In genomic region chr15:33587773-33588172, GRCh38 we compare ENCODE assay signal across 18 cellular contexts.
DNase-seq lines count a peak whose midpoint lies in the region; ATAC-seq and TF ChIP-seq lines count a peak whose summit lies in the region.
"Had no signal": no experiment of that assay in that cellular context is flagged by ENCODE, and none has a peak within 500 bp of the region (broad histone marks: within the 10 kb centered on the region; RNA-seq: fewer than 3 reads in every experiment).

No MANE protein-coding gene starts in this region.

- H3K27me3 Mint-ChIP-seq in WTC11 (ENCODE audit: low read depth) (no peaks in the 10 kb centered on the region), natural killer cell (ENCODE audit: low read depth in 2 of 2) (peaks cover 3 to 8% of the 10 kb centered on the region in 2 donors)
- H3K27me3 Mint-ChIP-seq: activated CD4-positive, alpha-beta T cell treated with anti-CD3 and anti-CD28 coated beads, Interleukin-2, amount 10 ng/mL, durations not matched to agents 7 days and 5 days had no signal

- peaks cover 21% of the 10 kb centered on the region for H3K9me3 Mint-ChIP-seq in WTC11
- peaks cover 0 to 2% of the 10 kb centered on the region in 2 donors for H3K9me3 Mint-ChIP-seq in natural killer cell
- H3K9me3 Mint-ChIP-seq: activated CD4-positive, alpha-beta T cell treated with anti-CD3 and anti-CD28 coated beads, Interleukin-2, amount 10 ng/mL, durations not matched to agents 7 days and 5 days; CD8-positive, alpha-beta T cell had no signal

- no peak overlapping the region for H3K4me3 Mint-ChIP-seq in WTC11
- H3K4me3 Mint-ChIP-seq in natural killer cell, result no peak overlapping the region
- H3K4me3 Mint-ChIP-seq: activated CD4-positive, alpha-beta T cell treated with anti-CD3 and anti-CD28 coated beads, Interleukin-2, amount 10 ng/mL, durations not matched to agents 7 days and 5 days; CD8-positive, alpha-beta T cell had no signal

- intact Hi-C loops in natural killer cell (cut with micrococcal nuclease), result no loop called here

- H3K4me1 Mint-ChIP-seq in WTC11 (peaks cover 62% of the 10 kb centered on the region), natural killer cell (no peaks in the 10 kb centered on the region)
- H3K4me1 Mint-ChIP-seq: activated CD4-positive, alpha-beta T cell treated with anti-CD3 and anti-CD28 coated beads, Interleukin-2, amount 10 ng/mL, durations not matched to agents 7 days and 5 days had no signal

- POLR2A ChIA-PET in WTC11 (lab: Charles Lee), result no interaction called here

- H3K36me3 Mint-ChIP-seq in WTC11 (peaks cover 6% of the 10 kb centered on the region; the same call in 1 of the 2 replicates), natural killer cell (no peaks in the 10 kb centered on the region)
- H3K36me3 Mint-ChIP-seq: CD8-positive, alpha-beta T cell had no signal

- ATAC-seq in WTC11 (no peak), natural killer cell (no peak), GM21528 (IDR thresholded peaks at IDR 0.05; ENCODE audit: low FRiP score, unreplicated experiment) (no peak)
- ATAC-seq: CD8-positive, alpha-beta T cell had no signal

- H3K4me3 ChIP-seq in fibroblast of mammary gland (ENCODE audit: control insufficient read depth, low read depth, low read length), result no peak overlapping the region
- H3K4me3 ChIP-seq: HAP-1, hepatocyte, thoracic aorta had no signal

- no peak for TF ChIP-seq CTCF in WTC11 (IDR thresholded peaks at IDR 0.05)
- no peak for TF ChIP-seq CTCF in fibroblast of mammary gland (conservative IDR thresholded peaks at IDR 0.05; ENCODE audit: control insufficient read depth, insufficient read depth, low read depth, low read length)
- no peak for TF ChIP-seq CTCF in natural killer cell (IDR thresholded peaks at IDR 0.05)

- peak overlapping the region; percentile 55; the same call in 1 of the 2 replicates for H3K27ac Mint-ChIP-seq in WTC11
- no peak overlapping the region for H3K27ac Mint-ChIP-seq in natural killer cell
- H3K27ac Mint-ChIP-seq: activated CD4-positive, alpha-beta T cell treated with anti-CD3 and anti-CD28 coated beads, Interleukin-2, amount 10 ng/mL, durations not matched to agents 7 days and 5 days; CD8-positive, alpha-beta T cell had no signal

- in situ Hi-C loops in Caki2 (cut with HindIII; ENCODE audit: low pct_unique_long_range_greater_than_20kb, low sequenced_read_pairs), result no loop called here

- DNase-seq in Caki2 (ENCODE audit: low read depth), result peak; percentile 64
- DNase-seq in WTC11 (ENCODE audit: low spot score), result no peak
- DNase-seq in fibroblast of mammary gland (ENCODE audit: low read depth), result peak; percentile 95
- peak; percentile 5 for DNase-seq in non-pigmented ciliary epithelial cell (ENCODE audit: low read depth)
- DNase-seq in natural killer cell, result no peak
- DNase-seq in NCI-H2107 (lab: John Stamatoyannopoulos, UW), result no peak
- DNase-seq in activated effector memory CD4-positive, alpha-beta T cell treated with Interleukin-2 at 50 U/mL for 16 hours, result no peak
- DNase-seq: activated CD4-positive, alpha-beta T cell treated with anti-CD3 and anti-CD28 coated beads, Interleukin-2, amount 10 ng/mL, durations not matched to agents 7 days and 5 days; activated naive CD4-positive, alpha-beta T cell treated with Interleukin-2 at 50 U/mL for 16 hours; CD8-positive, alpha-beta T cell; dermis blood vessel endothelial cell; kidney; mesenchymal stem cell; NCI-H1930 had no signal

- CTCF ChIA-PET in WTC11 (lab: Charles Lee), result no interaction called here

TF ChIP-seq in WTC11, 78 proteins besides CTCF, POLR2A, EP300 and RAD21:
- TF ChIP-seq ZNF219 (CRISPR knock-in tag; IDR thresholded peaks at IDR 0.05; ENCODE audit: borderline replicate concordance) (no peak), ZNF281 (CRISPR knock-in tag; IDR thresholded peaks at IDR 0.05) (no peak), ZNF317 (CRISPR knock-in tag; IDR thresholded peaks at IDR 0.05; ENCODE audit: borderline replicate concordance, low read depth) (no peak), ZNF416 (CRISPR knock-in tag; IDR thresholded peaks at IDR 0.05) (no peak), GRHL2 (CRISPR knock-in tag; IDR thresholded peaks at IDR 0.05; ENCODE audit: insufficient replicate concordance, severe bottlenecking) (no peak), ZNF121 (CRISPR knock-in tag; IDR thresholded peaks at IDR 0.05) (no peak), MAX (CRISPR knock-in tag; IDR thresholded peaks at IDR 0.05) (no peak), EMX1 (CRISPR knock-in tag; IDR thresholded peaks at IDR 0.05) (no peak), CREB1 (CRISPR knock-in tag; IDR thresholded peaks at IDR 0.05) (no peak)
- TF ChIP-seq, protein P1, sequence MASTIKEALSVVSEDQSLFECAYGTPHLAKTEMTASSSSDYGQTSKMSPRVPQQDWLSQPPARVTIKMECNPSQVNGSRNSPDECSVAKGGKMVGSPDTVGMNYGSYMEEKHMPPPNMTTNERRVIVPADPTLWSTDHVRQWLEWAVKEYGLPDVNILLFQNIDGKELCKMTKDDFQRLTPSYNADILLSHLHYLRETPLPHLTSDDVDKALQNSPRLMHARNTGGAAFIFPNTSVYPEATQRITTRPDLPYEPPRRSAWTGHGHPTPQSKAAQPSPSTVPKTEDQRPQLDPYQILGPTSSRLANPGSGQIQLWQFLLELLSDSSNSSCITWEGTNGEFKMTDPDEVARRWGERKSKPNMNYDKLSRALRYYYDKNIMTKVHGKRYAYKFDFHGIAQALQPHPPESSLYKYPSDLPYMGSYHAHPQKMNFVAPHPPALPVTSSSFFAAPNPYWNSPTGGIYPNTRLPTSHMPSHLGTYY (CRISPR knock-in tag; IDR thresholded peaks at IDR 0.05), result no peak

Comparison
In these comparisons a context has a peak if more than half of its experiments do, and no peak if none do; other contexts are left out.
1. DNase-seq: peak in Caki2 (single experiment), fibroblast of mammary gland (single experiment) and non-pigmented ciliary epithelial cell (single experiment); none in WTC11 (single experiment), natural killer cell (single experiment), NCI-H2107 (single experiment) and activated effector memory CD4-positive, alpha-beta T cell treated with Interleukin-2 at 50 U/mL for 16 hours (single experiment).